7 cellular contexts compared by ENCODE assay signal in the genomic region with DNA sequence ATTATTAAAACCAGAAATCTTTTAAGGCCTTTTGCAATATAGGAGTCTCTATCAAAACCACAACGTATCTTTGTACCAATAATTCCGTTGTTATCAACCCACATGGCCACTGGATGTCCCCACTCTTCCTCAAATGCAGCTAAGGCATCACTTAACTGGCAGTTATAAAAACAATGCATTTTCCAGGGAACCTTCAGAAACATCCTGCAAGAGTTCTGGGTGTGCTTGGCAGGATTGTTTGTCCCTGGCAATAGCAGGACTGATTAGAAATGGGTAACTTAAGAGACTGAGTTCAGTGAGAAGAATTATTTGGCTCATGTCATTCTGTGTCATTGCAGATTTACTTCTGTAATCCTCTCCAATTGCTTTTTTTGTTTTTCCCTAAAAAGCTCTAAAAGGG.
A peak's percentile ranks its signal among the peaks of the same experiment; 100 is the strongest.
DNase-seq lines count a peak whose midpoint lies in the region; ATAC-seq and TF ChIP-seq lines count a peak whose summit lies in the region.

No MANE protein-coding gene starts in this region.

- no peak for ATAC-seq in HG03196 (IDR thresholded peaks at IDR 0.05; ENCODE audit: unreplicated experiment)

- no peaks in the 10 kb centered on the region for H4K20me1 ChIP-seq in SU-DHL-6 (ENCODE audit: low read depth, low read length)

- H3K4me3 ChIP-seq in SU-DHL-6 (ENCODE audit: insufficient read depth, low read length, poor library complexity, severe bottlenecking) = no peak overlapping the region
- H3K4me3 ChIP-seq in cardiac muscle cell = no peak overlapping the region
- no peak overlapping the region for H3K4me3 ChIP-seq in skeletal muscle cell (ENCODE audit: low read depth, low read length)

- no peak overlapping the region for H2AFZ ChIP-seq in SU-DHL-6 (ENCODE audit: low read depth, low read length, severe bottlenecking)

- H3K9me2 ChIP-seq in SU-DHL-6 (replicated peaks; ENCODE audit: insufficient read depth, low read length) = no peaks in the 10 kb centered on the region

- H3K4me2 ChIP-seq in SU-DHL-6 (ENCODE audit: low read depth, low read length, poor library complexity, severe bottlenecking) = no peak overlapping the region

- in situ Hi-C loops in GM13976 (cut with MboI; ENCODE audit: low sequenced_read_pairs, unreplicated experiment) = no loop called here

- no peak overlapping the region for H3K9ac ChIP-seq in SU-DHL-6 (ENCODE audit: low read length)

- H3K36me3 ChIP-seq in SU-DHL-6 (ENCODE audit: low read length) = no peaks in the 10 kb centered on the region
- H3K36me3 ChIP-seq in cardiac muscle cell = no peaks in the 10 kb centered on the region

- DNase-seq in GM13976 (ENCODE audit: low spot score) (no peak), NCI-H1092 treated with DMSO at 0.1 percent for 48 hours (lab: John Stamatoyannopoulos, UW) (peak; percentile 72), cardiac muscle cell (ENCODE audit: low read depth in 1 of 2, low spot score in 1 of 2) (peak; percentile 55 to 75), skeletal muscle cell (ENCODE audit: low read depth) (peak; percentile 30), activated gamma-delta T cell treated with Interleukin-2 at 50 U/mL for 16 hours (no peak)

- H3F3A ChIP-seq in SU-DHL-6 (ENCODE audit: insufficient read depth) = no peaks in the 10 kb centered on the region

- H3K9me3 ChIP-seq in SU-DHL-6 (ENCODE audit: insufficient read depth, low read length) = no peaks in the 10 kb centered on the region
- H3K9me3 ChIP-seq in cardiac muscle cell (ENCODE audit: low read depth) = no peaks in the 10 kb centered on the region

- H3K4me1 ChIP-seq in cardiac muscle cell (ENCODE audit: low read depth) = no peaks in the 10 kb centered on the region

- no peaks in the 10 kb centered on the region for H3K27me3 ChIP-seq in SU-DHL-6 (ENCODE audit: low read length)
- H3K27me3 ChIP-seq in cardiac muscle cell = no peaks in the 10 kb centered on the region

- no peaks in the 10 kb centered on the region for H3K79me2 ChIP-seq in SU-DHL-6 (ENCODE audit: insufficient read depth, low read length)

- TF ChIP-seq CTCF in GM13976 (IDR thresholded peaks at IDR 0.05; ENCODE audit: borderline replicate concordance, control extremely low read depth, extremely low read depth, insufficient read depth, missing control alignments) (peak; percentile 42), SU-DHL-6 (IDR thresholded peaks at IDR 0.05; ENCODE audit: insufficient read depth, low read length, poor library complexity, severe bottlenecking) (peak; percentile 17), cardiac muscle cell (IDR thresholded peaks at IDR 0.05; ENCODE audit: low read depth, low read length) (peak; percentile 58)

- no peak overlapping the region for H3K27ac ChIP-seq in SU-DHL-6 (ENCODE audit: low read depth, low read length)
- no peak overlapping the region for H3K27ac ChIP-seq in cardiac muscle cell

Comparison
In these comparisons a context has a peak if more than half of its experiments do, and no peak if none do; other contexts are left out.
1. DNase-seq: peak in NCI-H1092 treated with DMSO at 0.1 percent for 48 hours (single experiment), cardiac muscle cell (2 of 2) and skeletal muscle cell (single experiment); none in GM13976 (single experiment) and activated gamma-delta T cell treated with Interleukin-2 at 50 U/mL for 16 hours (single experiment).
2. Peak in every context shown above with its lines, with median percentiles within 50 percentile points of each other: CTCF ChIP-seq.